ENCODE assay signal across 8 cellular contexts in genomic region chr15:61227269-61228024, GRCh38. TPM values are rescaled to one million over a fixed set of nuclear protein-coding genes. Genes with fewer than 3 reads are reported as not detected.
A peak's percentile ranks its signal among the peaks of the same experiment; 100 is the strongest.
DNase-seq lines count a peak whose midpoint lies in the region; ATAC-seq and TF ChIP-seq lines count a peak whose summit lies in the region.

No MANE protein-coding gene starts in this region.

- H3K9me3 ChIP-seq in SK-N-SH (no peaks in the 10 kb centered on the region), neural cell (ENCODE audit: low read length) (no peaks in the 10 kb centered on the region)

- H3K9me2 ChIP-seq in SK-N-SH (no peaks in the 10 kb centered on the region), neural cell (ENCODE audit: insufficient read depth, low read length) (no peaks in the 10 kb centered on the region)

- TF ChIP-seq RAD21 in SK-N-SH (IDR thresholded peaks at IDR 0.05; ENCODE audit: low read length) (no peak), neural cell (conservative IDR thresholded peaks at IDR 0.05) (no peak)

- peak; percentile 4 for DNase-seq in stimulated activated CD4-positive, alpha-beta T cell treated with anti-CD3 and anti-CD28 coated beads, Interleukin-15, amount 100 ng/mL, for 24 hours
- no peak for DNase-seq in stimulated activated CD4-positive, alpha-beta T cell treated with anti-CD3 and anti-CD28 coated beads, Interleukin-4, amount 100 ng/mL, for 24 hours
- DNase-seq in SK-N-SH: peak; percentile 76
- DNase-seq in fibroblast of the conjunctiva (ENCODE audit: low read depth): peak; percentile 16
- DNase-seq in pons (ENCODE audit: low spot score): no peak

- no peak for TF ChIP-seq CTCF in SK-N-SH (IDR thresholded peaks at IDR 0.05)
- no peak for TF ChIP-seq CTCF in neural cell (IDR thresholded peaks at IDR 0.05; ENCODE audit: poor library complexity, severe bottlenecking)

- no peaks in the 10 kb centered on the region for H3K36me3 ChIP-seq in SK-N-SH (replicated peaks in 1 of 2; ENCODE audit: control insufficient read depth in 1 of 2, insufficient read depth in 2 of 2, low read length in 1 of 2)
- H3K36me3 ChIP-seq in neural cell (ENCODE audit: insufficient read depth, low read length): no peaks in the 10 kb centered on the region

- H4K20me1 ChIP-seq in SK-N-SH (ENCODE audit: insufficient read depth): no peaks in the 10 kb centered on the region
- H4K20me1 ChIP-seq in neural cell (ENCODE audit: insufficient read depth): no peaks in the 10 kb centered on the region

- POLR2A ChIA-PET in SK-N-SH (lab: Yijun Ruan, JAX): interaction anchor here (1.0 kb wide), 1 partner anchor 10 kb away, joined by 3 read pairs; no protein-coding TSS in a partner anchor

- H3K4me2 ChIP-seq in SK-N-SH: peak overlapping the region; percentile 96
- peak overlapping the region; percentile 86 for H3K4me2 ChIP-seq in neural cell (ENCODE audit: low read length)

- H2AFZ ChIP-seq in SK-N-SH (ENCODE audit: low read depth): peak overlapping the region; percentile 93
- H2AFZ ChIP-seq in neural cell (ENCODE audit: low read depth, low read length): peak overlapping the region; percentile 48

- no peak for ATAC-seq in GM18517 (IDR thresholded peaks at IDR 0.05; ENCODE audit: unreplicated experiment)
- ATAC-seq in GM21737 (IDR thresholded peaks at IDR 0.05; ENCODE audit: unreplicated experiment): no peak

- H3K27ac ChIP-seq in SK-N-SH (ENCODE audit: low read depth in 2 of 2, low read length in 1 of 2) (peak overlapping the region in 1 of 2 experiments; percentile 29; a peak in 1 of 4 replicates), neural cell (ENCODE audit: low read length) (no peak overlapping the region)

- H3K9ac ChIP-seq in SK-N-SH (peak overlapping the region; percentile 53; the same call in 1 of the 2 replicates), neural cell (ENCODE audit: low read length) (peak overlapping the region; percentile 53)

- H3K79me2 ChIP-seq in SK-N-SH (ENCODE audit: insufficient read depth) (peaks cover 8% of the 10 kb centered on the region), neural cell (replicated peaks; ENCODE audit: insufficient read depth, low read length) (no peaks in the 10 kb centered on the region)

- 3% methylated on average over 32 of the region's 40 CpGs for WGBS in SK-N-SH (ENCODE audit: low lambda C conversion rate)

- H3K4me3 ChIP-seq in SK-N-SH (ENCODE audit: low read depth in 2 of 2, low read length in 1 of 2): peak overlapping the region; percentile 75 to 90
- H3K4me3 ChIP-seq in neural cell (ENCODE audit: low read length): peak overlapping the region; percentile 78

- TF ChIP-seq EP300 in SK-N-SH (IDR thresholded peaks at IDR 0.05; ENCODE audit: borderline replicate concordance in 1 of 2, low read depth in 1 of 2, low read length in 1 of 2) (peak in 1 of 2 experiments; percentile 29; a peak in 1 of 4 replicates), neural cell (conservative IDR thresholded peaks at IDR 0.05; ENCODE audit: poor library complexity, severe bottlenecking) (no peak)

- H3K4me1 ChIP-seq in SK-N-SH (ENCODE audit: control insufficient read depth in 1 of 2, insufficient read depth in 2 of 2, low read depth in 1 of 2, low read length in 1 of 2): peaks cover 3 to 5% of the 10 kb centered on the region in 2 experiments; a peak in 2 of 4 replicates

- H3F3A ChIP-seq in SK-N-SH (replicated peaks; ENCODE audit: insufficient read depth): no peaks in the 10 kb centered on the region
- no peaks in the 10 kb centered on the region for H3F3A ChIP-seq in neural cell (ENCODE audit: insufficient read depth, low read length, poor library complexity, severe bottlenecking)

- CTCF ChIA-PET in SK-N-SH (lab: Yijun Ruan, JAX): interaction anchor here (0.5 to 2.6 kb wide), 8 partner anchors 10 to 1216 kb away, joined by 3 to 11 read pairs (median 4); no protein-coding TSS in a partner anchor

- H3K27me3 ChIP-seq in SK-N-SH (ENCODE audit: insufficient read depth): no peaks in the 10 kb centered on the region
- H3K27me3 ChIP-seq in neural cell (ENCODE audit: insufficient read depth, low read depth, low read length): peaks cover 21% of the 10 kb centered on the region

TF ChIP-seq in SK-N-SH, 30 proteins besides CTCF, POLR2A, EP300 and RAD21:
- TF ChIP-seq PBX3 (IDR thresholded peaks at IDR 0.05) (peak; percentile 12; the same call in 1 of the 2 replicates), RFX5 (IDR thresholded peaks at IDR 0.05; ENCODE audit: low read length) (no peak), SMC3 (IDR thresholded peaks at IDR 0.05; ENCODE audit: low read depth, low read length) (no peak), TEAD4 (IDR thresholded peaks at IDR 0.05; ENCODE audit: borderline replicate concordance, insufficient read depth) (0 out of 2 replicates have a peak, but pooled peaks have one; percentile 13), FOSL2 (IDR thresholded peaks at IDR 0.05; ENCODE audit: borderline replicate concordance, low read depth) (peak; percentile 52; the same call in 1 of the 2 replicates), RCOR1 (IDR thresholded peaks at IDR 0.05; ENCODE audit: low read length) (no peak), FOXJ3 (CRISPR knock-in tag; IDR thresholded peaks at IDR 0.05) (no peak), MXI1 (IDR thresholded peaks at IDR 0.05; ENCODE audit: low read depth, low read length) (peak; percentile 61), TCF12 (IDR thresholded peaks at IDR 0.05) (peak; percentile 31; the same call in 1 of the 2 replicates), RXRA (IDR thresholded peaks at IDR 0.05; ENCODE audit: borderline replicate concordance, low read depth) (no peak), MAX (IDR thresholded peaks at IDR 0.05; ENCODE audit: low read depth) (peak; percentile 29; the same call in 1 of the 2 replicates), USF1 (IDR thresholded peaks at IDR 0.05; ENCODE audit: borderline replicate concordance, low read depth) (peak; percentile 28; the same call in 1 of the 2 replicates)
TF ChIP-seq in SK-N-SH: peak in this region for 7.

TF ChIP-seq in neural cell, 6 proteins besides CTCF, POLR2A, EP300 and RAD21:
- TF ChIP-seq MXI1 (conservative IDR thresholded peaks at IDR 0.05; ENCODE audit: poor library complexity, severe bottlenecking) (no peak), SMC3 (conservative IDR thresholded peaks at IDR 0.05; ENCODE audit: poor library complexity) (no peak), POLR2AphosphoS5 (IDR thresholded peaks at IDR 0.05) (no peak), EZH2 (IDR thresholded peaks at IDR 0.05; ENCODE audit: borderline replicate concordance, insufficient read depth, low read length, poor library complexity, severe bottlenecking) (no peak), TAF1 (IDR thresholded peaks at IDR 0.05; ENCODE audit: low read depth) (no peak)
- TF ChIP-seq, protein P1, sequence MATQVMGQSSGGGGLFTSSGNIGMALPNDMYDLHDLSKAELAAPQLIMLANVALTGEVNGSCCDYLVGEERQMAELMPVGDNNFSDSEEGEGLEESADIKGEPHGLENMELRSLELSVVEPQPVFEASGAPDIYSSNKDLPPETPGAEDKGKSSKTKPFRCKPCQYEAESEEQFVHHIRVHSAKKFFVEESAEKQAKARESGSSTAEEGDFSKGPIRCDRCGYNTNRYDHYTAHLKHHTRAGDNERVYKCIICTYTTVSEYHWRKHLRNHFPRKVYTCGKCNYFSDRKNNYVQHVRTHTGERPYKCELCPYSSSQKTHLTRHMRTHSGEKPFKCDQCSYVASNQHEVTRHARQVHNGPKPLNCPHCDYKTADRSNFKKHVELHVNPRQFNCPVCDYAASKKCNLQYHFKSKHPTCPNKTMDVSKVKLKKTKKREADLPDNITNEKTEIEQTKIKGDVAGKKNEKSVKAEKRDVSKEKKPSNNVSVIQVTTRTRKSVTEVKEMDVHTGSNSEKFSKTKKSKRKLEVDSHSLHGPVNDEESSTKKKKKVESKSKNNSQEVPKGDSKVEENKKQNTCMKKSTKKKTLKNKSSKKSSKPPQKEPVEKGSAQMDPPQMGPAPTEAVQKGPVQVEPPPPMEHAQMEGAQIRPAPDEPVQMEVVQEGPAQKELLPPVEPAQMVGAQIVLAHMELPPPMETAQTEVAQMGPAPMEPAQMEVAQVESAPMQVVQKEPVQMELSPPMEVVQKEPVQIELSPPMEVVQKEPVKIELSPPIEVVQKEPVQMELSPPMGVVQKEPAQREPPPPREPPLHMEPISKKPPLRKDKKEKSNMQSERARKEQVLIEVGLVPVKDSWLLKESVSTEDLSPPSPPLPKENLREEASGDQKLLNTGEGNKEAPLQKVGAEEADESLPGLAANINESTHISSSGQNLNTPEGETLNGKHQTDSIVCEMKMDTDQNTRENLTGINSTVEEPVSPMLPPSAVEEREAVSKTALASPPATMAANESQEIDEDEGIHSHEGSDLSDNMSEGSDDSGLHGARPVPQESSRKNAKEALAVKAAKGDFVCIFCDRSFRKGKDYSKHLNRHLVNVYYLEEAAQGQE (IDR thresholded peaks at IDR 0.05; ENCODE audit: borderline replicate concordance): no peak

RNA-seq across cellular contexts. Expression of gene RORA, which starts 1.7 kb away (rescaled TPM):
- polyA plus RNA-seq in SK-N-SH (2012; rRNA removed): 1.9 and 2.3 TPM in 2 replicates
- 2.0 and 4.0 TPM in 2 replicates for polyA plus RNA-seq in SK-N-SH (2012; cell fraction: cytosol; rRNA removed)
- polyA plus RNA-seq in SK-N-SH (2012; cell fraction: nucleus; rRNA removed): 3.6 and 4.3 TPM in 2 replicates
- 2.0 and 2.1 TPM in 2 replicates for polyA plus RNA-seq in neural cell
- 9.0 and 13.5 TPM in 2 replicates for polyA minus RNA-seq in neural cell

Comparison
In these comparisons a context has a peak if more than half of its experiments do, and no peak if none do; other contexts are left out.
1. DNase-seq: peak in stimulated activated CD4-positive, alpha-beta T cell treated with anti-CD3 and anti-CD28 coated beads, Interleukin-15, amount 100 ng/mL, for 24 hours (single experiment), SK-N-SH (single experiment) and fibroblast of the conjunctiva (single experiment); none in stimulated activated CD4-positive, alpha-beta T cell treated with anti-CD3 and anti-CD28 coated beads, Interleukin-4, amount 100 ng/mL, for 24 hours (single experiment) and pons (single experiment).